Comparison of ENCODE assay signal across 1 cellular context in genomic region chr16:57261806-57262205, GRCh38.
TF ChIP-seq lines count a peak whose summit lies in the region.

No MANE protein-coding gene starts in this region.

TF ChIP-seq in SK-N-SH treated with all-trans-retinoic acid at 6 μM for 48 hours, 23 proteins besides CTCF, POLR2A, EP300 and RAD21 (continued from another document):
- no peak for TF ChIP-seq PATZ1 (CRISPR knock-in tag; IDR thresholded peaks at IDR 0.05; ENCODE audit: borderline replicate concordance)
